Comparison of ENCODE assay signal across 1 cellular context in genomic region chr19:45094707-45095106, GRCh38.
TF ChIP-seq lines count a peak whose summit lies in the region.

No MANE protein-coding gene starts in this region.

TF ChIP-seq in HepG2, 621 proteins besides CTCF, POLR2A, EP300 and RAD21:
- TF ChIP-seq PCBP2 (optimal IDR thresholded peaks at IDR 0.05; ENCODE audit: low read depth, low read length, poor library complexity, severe bottlenecking), result no peak
- no peak for TF ChIP-seq KLF13 (CRISPR knock-in tag; IDR thresholded peaks at IDR 0.05)
- no peak for TF ChIP-seq TBL1XR1 (IDR thresholded peaks at IDR 0.05; ENCODE audit: borderline replicate concordance, low read length, partially characterized antibody)
- TF ChIP-seq ZNF367 (CRISPR knock-in tag; IDR thresholded peaks at IDR 0.05; ENCODE audit: borderline replicate concordance), result no peak
- TF ChIP-seq PHF5A (CRISPR knock-in tag; IDR thresholded peaks at IDR 0.05; ENCODE audit: low read depth, unreplicated experiment), result no peak
- no peak for TF ChIP-seq FLYWCH1 (CRISPR knock-in tag; IDR thresholded peaks at IDR 0.05)
TF ChIP-seq in HepG2: peak in this region for 0.
